ENCODE assay signal across 18 cellular contexts in the genomic region with DNA sequence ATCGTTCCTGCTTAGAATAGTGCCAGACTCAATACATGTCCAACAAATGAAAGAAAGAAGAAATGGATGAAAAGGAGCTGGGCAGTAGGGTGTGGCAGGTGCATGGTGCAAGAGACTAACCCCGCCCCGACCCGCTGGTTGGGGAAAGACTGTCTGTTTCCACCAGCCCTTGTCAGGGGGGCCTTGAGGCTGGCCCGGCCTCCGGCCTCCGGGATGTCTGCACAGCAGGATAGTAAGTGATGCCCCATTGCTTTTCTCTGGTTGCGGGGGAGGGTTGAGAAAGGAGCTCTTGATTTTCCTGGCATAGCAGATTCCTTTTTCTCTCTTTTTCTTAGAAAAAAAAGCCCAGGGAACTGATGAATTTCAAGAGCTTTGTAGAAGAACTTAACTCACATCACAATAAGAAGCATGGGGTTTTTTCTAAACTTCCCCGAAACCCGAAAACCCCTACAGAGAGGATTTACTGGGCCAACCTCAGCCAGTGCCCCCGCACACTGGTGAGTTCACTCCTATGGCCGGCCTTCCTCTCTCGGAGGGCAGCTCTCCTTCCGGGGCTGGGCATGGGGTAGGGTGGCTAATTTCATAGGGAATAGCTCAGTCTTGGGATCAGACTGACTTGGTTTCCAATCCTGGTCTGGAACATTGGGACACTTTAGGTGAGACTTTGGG. TPM values are rescaled to one million over a fixed set of nuclear protein-coding genes. Genes with fewer than 3 reads are reported as not detected.
A peak's percentile ranks its signal among the peaks of the same experiment; 100 is the strongest.
DNase-seq lines count a peak whose midpoint lies in the region; ATAC-seq, FAIRE-seq and TF ChIP-seq lines count a peak whose summit lies in the region.
"Had no signal": no experiment of that assay in that cellular context is flagged by ENCODE, and none has a peak within 500 bp of the region (broad histone marks: within the 10 kb centered on the region; RNA-seq: fewer than 3 reads in every experiment).

No MANE protein-coding gene starts in this region.

- H3K79me2 ChIP-seq in GM12878 (ENCODE audit: control insufficient read depth, insufficient read depth, low read length), result no peaks in the 10 kb centered on the region
- no peaks in the 10 kb centered on the region for H3K79me2 ChIP-seq in mesendoderm (ENCODE audit: control insufficient read depth, insufficient read depth, low read length)

- DNase-seq in activated naive CD8-positive, alpha-beta T cell treated with anti-CD3 and anti-CD28 coated beads, Interleukin-2, amount 10 ng/mL, durations not matched to agents 7 days and 5 days, result no peak
- no peak for DNase-seq in activated naive CD8-positive, alpha-beta T cell treated with anti-CD3 and anti-CD28 coated beads, Interleukin-2, amount 50 U/mL, for 24 hours
- DNase-seq in GM12878 (ENCODE audit: low read depth, low spot score) (no peak), mesendoderm (peak; percentile 37), tibial artery (no peak), pancreas (no peak), left cardiac atrium (no peak)
- DNase-seq: activated naive CD8-positive, alpha-beta T cell treated with anti-CD3 and anti-CD28 coated beads for 36 hours; COR-L47; foreskin keratinocyte; MV-4-11; NCI-H2081; NCI-H526 treated with DMSO at 0.1 percent for 48 hours; WERI-Rb-1 had no signal

- peak overlapping the region; percentile 37 for H2AFZ ChIP-seq in GM12878 (ENCODE audit: control insufficient read depth, low read depth, low read length)

- H4K8ac ChIP-seq in mesendoderm (ENCODE audit: low read depth, low read length), result no peak overlapping the region

- H3K9me3 Mint-ChIP-seq in activated naive CD8-positive, alpha-beta T cell treated with anti-CD3 and anti-CD28 coated beads, Interleukin-2, amount 10 ng/mL, durations not matched to agents 7 days and 5 days, result no peaks in the 10 kb centered on the region
- H3K9me3 Mint-ChIP-seq in activated naive CD8-positive, alpha-beta T cell treated with anti-CD3 and anti-CD28 coated beads, Interleukin-2, amount 50 U/mL, for 24 hours, result no peaks in the 10 kb centered on the region
- H3K9me3 Mint-ChIP-seq: activated naive CD8-positive, alpha-beta T cell treated with anti-CD3 and anti-CD28 coated beads for 36 hours; IgD-negative memory B cell had no signal

- in situ Hi-C loops in GM12878 (cut with MboI), result loop anchor here (5.0 kb wide), 1 partner anchor 146 kb away; no protein-coding TSS in a partner anchor

- H3K27me3 ChIP-seq in GM12878 (replicated peaks in 1 of 2; ENCODE audit: control insufficient read depth in 2 of 2, insufficient read depth in 2 of 2, low read length in 1 of 2), result no peaks in the 10 kb centered on the region
- H3K27me3 ChIP-seq in mesendoderm (ENCODE audit: insufficient read depth, low read length, poor library complexity), result no peaks in the 10 kb centered on the region
- peaks cover 0 to 18% of the 10 kb centered on the region in 2 donors for H3K27me3 ChIP-seq in tibial artery
- H3K27me3 ChIP-seq in pancreas, result no peaks in the 10 kb centered on the region

- no peaks in the 10 kb centered on the region for H3K36me3 ChIP-seq in GM12878 (ENCODE audit: control insufficient read depth in 2 of 2, insufficient read depth in 2 of 2, low read length in 1 of 2)
- no peaks in the 10 kb centered on the region for H3K36me3 ChIP-seq in mesendoderm (ENCODE audit: control insufficient read depth, insufficient read depth, low read length)
- H3K36me3 ChIP-seq in tibial artery, result no peaks in the 10 kb centered on the region
- H3K36me3 ChIP-seq in pancreas, result no peaks in the 10 kb centered on the region
- H3K36me3 ChIP-seq: WERI-Rb-1 had no signal

- no peak overlapping the region for H2AK5ac ChIP-seq in mesendoderm (ENCODE audit: low read length)

- no peak overlapping the region for H3K56ac ChIP-seq in mesendoderm (ENCODE audit: low read length)

- peaks cover 13% of the 10 kb centered on the region for H3K4me1 ChIP-seq in GM12878 (ENCODE audit: control insufficient read depth, insufficient read depth, low read length)
- peaks cover 4% of the 10 kb centered on the region for H3K4me1 ChIP-seq in mesendoderm (ENCODE audit: control insufficient read depth, low read depth, low read length)
- no peaks in the 10 kb centered on the region for H3K4me1 ChIP-seq in tibial artery
- no peaks in the 10 kb centered on the region for H3K4me1 ChIP-seq in pancreas
- H3K4me1 ChIP-seq: foreskin keratinocyte had no signal

- BruUV-seq in GM12878 (replicated peaks; lab: Mats Ljungman, UMichigan), result TSS peak; percentile 82

- no peaks in the 10 kb centered on the region for H4K20me1 ChIP-seq in GM12878 (ENCODE audit: control insufficient read depth, insufficient read depth)

- H3K27ac ChIP-seq in GM12878 (ENCODE audit: control insufficient read depth, insufficient read depth), result no peak overlapping the region
- H3K27ac ChIP-seq in mesendoderm (ENCODE audit: low read depth, low read length), result no peak overlapping the region
- H3K27ac ChIP-seq in tibial artery, result no peak overlapping the region
- H3K27ac ChIP-seq in pancreas, result no peak overlapping the region
- H3K27ac ChIP-seq: foreskin keratinocyte, WERI-Rb-1 had no signal

- RAD21 ChIA-PET in GM12878 (lab: Charles Lee; ENCODE audit: unreplicated experiment), result interaction anchor here (0.7 to 2.7 kb wide), 7 partner anchors 12 to 691 kb away, joined by 3 to 11 read pairs (median 3); partner anchors contain the start of gene TTC22

- H3K9ac ChIP-seq in GM12878 (ENCODE audit: control insufficient read depth, insufficient read depth, low read length), result no peak overlapping the region
- no peak overlapping the region for H3K9ac ChIP-seq in mesendoderm (ENCODE audit: low read length)

- H3K27me3 Mint-ChIP-seq in activated naive CD8-positive, alpha-beta T cell treated with anti-CD3 and anti-CD28 coated beads, Interleukin-2, amount 10 ng/mL, durations not matched to agents 7 days and 5 days, result no peaks in the 10 kb centered on the region
- H3K27me3 Mint-ChIP-seq in activated naive CD8-positive, alpha-beta T cell treated with anti-CD3 and anti-CD28 coated beads, Interleukin-2, amount 50 U/mL, for 24 hours, result no peaks in the 10 kb centered on the region
- H3K27me3 Mint-ChIP-seq: activated naive CD8-positive, alpha-beta T cell treated with anti-CD3 and anti-CD28 coated beads for 36 hours had no signal

- no peak for FAIRE-seq in GM12878 (lab: Jason Lieb, UNC)
- FAIRE-seq in pancreas (lab: Jason Lieb, UNC), result no peak
- FAIRE-seq: G401.6 had no signal

- no peak for TF ChIP-seq POLR2A in GM12878 (IDR thresholded peaks at IDR 0.05; ENCODE audit: low read depth, low read length)

- peaks cover 19% of the 10 kb centered on the region for H3K4me1 Mint-ChIP-seq in activated naive CD8-positive, alpha-beta T cell treated with anti-CD3 and anti-CD28 coated beads, Interleukin-2, amount 10 ng/mL, durations not matched to agents 7 days and 5 days
- peaks cover 2% of the 10 kb centered on the region for H3K4me1 Mint-ChIP-seq in activated naive CD8-positive, alpha-beta T cell treated with anti-CD3 and anti-CD28 coated beads, Interleukin-2, amount 50 U/mL, for 24 hours

- 0 out of 4 replicates have a peak, but pooled peaks of 1 of the 2 experiments have one; percentile 2 for TF ChIP-seq EP300 in GM12878 (IDR thresholded peaks at IDR 0.05; ENCODE audit: borderline replicate concordance in 1 of 2, control insufficient read depth in 1 of 2, low read depth in 2 of 2, low read length in 2 of 2)

- WGBS in GM12878 (ENCODE audit: insufficient coverage, insufficient replicate concordance, low lambda C conversion rate, missing lambda C conversion rate), result 24% methylated on average over 14 of the region's 14 CpGs
- no CpG with 5 or more reads among the region's 14 CpGs for WGBS in mesendoderm (ENCODE audit: extremely low coverage, insufficient coverage, low lambda C conversion rate)
- 84 to 91% methylated on average over 14 of the region's 14 CpGs for WGBS in pancreas, 2 donors

- no peak for TF ChIP-seq RAD21 in GM12878 (IDR thresholded peaks at IDR 0.05; ENCODE audit: insufficient read depth, low read depth, low read length)

- peak overlapping the region; percentile 22 for H3K18ac ChIP-seq in mesendoderm (ENCODE audit: low read length)

- no peak overlapping the region for H2BK15ac ChIP-seq in mesendoderm (replicated peaks; ENCODE audit: low read depth)

- no peak overlapping the region for H4K5ac ChIP-seq in mesendoderm (ENCODE audit: low read length)

- POLR2A ChIA-PET in activated naive CD8-positive, alpha-beta T cell treated with anti-CD3 and anti-CD28 coated beads, Interleukin-2, amount 10 ng/mL, durations not matched to agents 7 days and 5 days (lab: Charles Lee), result interaction anchor here (1.6 kb wide), 1 partner anchor 13 kb away, joined by 7 read pairs; the partner anchor contains the start of gene TTC22
- POLR2A ChIA-PET in GM12878 (lab: Charles Lee), result no interaction called here

- CTCF ChIA-PET in GM12878 (lab: Yijun Ruan, JAX), result interaction anchor here (7.6 kb wide), 1 partner anchor 13 kb away, joined by 44 read pairs; the partner anchor contains the start of gene TTC22

- ATAC-seq in activated naive CD8-positive, alpha-beta T cell treated with anti-CD3 and anti-CD28 coated beads, Interleukin-2, amount 10 ng/mL, durations not matched to agents 7 days and 5 days (ENCODE audit: low read depth), result peak; percentile 9
- ATAC-seq in activated naive CD8-positive, alpha-beta T cell treated with anti-CD3 and anti-CD28 coated beads, Interleukin-2, amount 50 U/mL, for 24 hours, result no peak
- ATAC-seq in GM12878 (peak; percentile 59), pancreas (no peak), left cardiac atrium (no peak), HG02588 (IDR thresholded peaks at IDR 0.05; ENCODE audit: unreplicated experiment) (no peak)
- ATAC-seq: foreskin keratinocyte had no signal

- no peak overlapping the region for H2BK120ac ChIP-seq in mesendoderm (ENCODE audit: low read depth, low read length)

- H3K4me2 ChIP-seq in GM12878 (ENCODE audit: control insufficient read depth, insufficient read depth) (peak overlapping the region; percentile 26), mesendoderm (ENCODE audit: low read length) (no peak overlapping the region)

- intact Hi-C loops in GM12878 (cut with micrococcal nuclease; ENCODE audit: unreplicated experiment), result loop anchor here (5.0 kb wide), 4 partner anchors 311 to 631 kb away; partner anchors contain the start of gene SSBP3
- intact Hi-C loops in tibial artery (cut with DNase I; ENCODE audit: low total_unique reads), result loop anchor here (10.0 kb wide), 1 partner anchor 309 kb away; no protein-coding TSS in a partner anchor
- intact Hi-C loops in pancreas (cut with DNase I), result loop anchor here in 2 of 3 donors (5.0 to 10.0 kb wide), 4 partner anchors 141 to 939 kb away; no protein-coding TSS in a partner anchor
- intact Hi-C loops in left cardiac atrium (cut with DNase I), result no loop called here

- H3K23ac ChIP-seq in mesendoderm (ENCODE audit: low read length), result no peak overlapping the region

- H3K4ac ChIP-seq in mesendoderm (ENCODE audit: low read depth, low read length), result no peak overlapping the region

- H3K27ac Mint-ChIP-seq in activated naive CD8-positive, alpha-beta T cell treated with anti-CD3 and anti-CD28 coated beads, Interleukin-2, amount 10 ng/mL, durations not matched to agents 7 days and 5 days, result peak overlapping the region; percentile 62
- H3K27ac Mint-ChIP-seq in activated naive CD8-positive, alpha-beta T cell treated with anti-CD3 and anti-CD28 coated beads, Interleukin-2, amount 50 U/mL, for 24 hours, result no peak overlapping the region
- H3K27ac Mint-ChIP-seq: activated naive CD8-positive, alpha-beta T cell treated with anti-CD3 and anti-CD28 coated beads for 36 hours had no signal

- peak overlapping the region; percentile 17 for H3K4me3 Mint-ChIP-seq in activated naive CD8-positive, alpha-beta T cell treated with anti-CD3 and anti-CD28 coated beads, Interleukin-2, amount 10 ng/mL, durations not matched to agents 7 days and 5 days
- H3K4me3 Mint-ChIP-seq in activated naive CD8-positive, alpha-beta T cell treated with anti-CD3 and anti-CD28 coated beads, Interleukin-2, amount 50 U/mL, for 24 hours, result no peak overlapping the region
- H3K4me3 Mint-ChIP-seq: activated naive CD8-positive, alpha-beta T cell treated with anti-CD3 and anti-CD28 coated beads for 36 hours; IgD-negative memory B cell had no signal

- H2BK5ac ChIP-seq in mesendoderm (ENCODE audit: low read length), result no peak overlapping the region

- H3K9me3 ChIP-seq in GM12878 (replicated peaks; ENCODE audit: control insufficient read depth, insufficient read depth, low read length), result no peaks in the 10 kb centered on the region
- H3K9me3 ChIP-seq in tibial artery, result no peaks in the 10 kb centered on the region
- H3K9me3 ChIP-seq in pancreas, result no peaks in the 10 kb centered on the region

- TF ChIP-seq CTCF in GM12878 (IDR thresholded peaks at IDR 0.05 in 2 of 3, conservative IDR thresholded peaks at IDR 0.05 in 1 of 3; ENCODE audit: control insufficient read depth in 2 of 3, extremely low read depth in 1 of 3, insufficient read depth in 1 of 3, low read depth in 3 of 3, low read length in 3 of 3) (no peak), tibial artery (IDR thresholded peaks at IDR 0.05) (no peak), pancreas (IDR thresholded peaks at IDR 0.05) (no peak)

- H3K36me3 Mint-ChIP-seq in activated naive CD8-positive, alpha-beta T cell treated with anti-CD3 and anti-CD28 coated beads, Interleukin-2, amount 10 ng/mL, durations not matched to agents 7 days and 5 days, result no peaks in the 10 kb centered on the region
- no peaks in the 10 kb centered on the region for H3K36me3 Mint-ChIP-seq in activated naive CD8-positive, alpha-beta T cell treated with anti-CD3 and anti-CD28 coated beads, Interleukin-2, amount 50 U/mL, for 24 hours (ENCODE audit: low read depth)
- H3K36me3 Mint-ChIP-seq: activated naive CD8-positive, alpha-beta T cell treated with anti-CD3 and anti-CD28 coated beads for 36 hours; IgD-negative memory B cell had no signal

- no peaks in the 10 kb centered on the region for H3K79me1 ChIP-seq in mesendoderm (ENCODE audit: low read length)

- H3K4me3 ChIP-seq in GM12878, result no peak overlapping the region
- H3K4me3 ChIP-seq in mesendoderm (ENCODE audit: low read length), result no peak overlapping the region
- H3K4me3 ChIP-seq in tibial artery, result no peak overlapping the region
- H3K4me3 ChIP-seq in pancreas, result no peak overlapping the region

- SMC1A ChIA-PET in GM12878 (lab: Charles Lee; ENCODE audit: uncharacterized antibody, unreplicated experiment), result interaction anchor here (0.6 to 1.8 kb wide), 8 partner anchors 17 to 325 kb away, joined by 3 to 6 read pairs (median 3); partner anchors contain the start of gene DHCR24

RNA-seq across cellular contexts. Expression of gene TTC22, which starts 12.5 kb away (rescaled TPM):
- 10 to 100 TPM in 1 of 2 experiments, 1 to 10 TPM in 1; 9.0 to 10.1 TPM for total RNA-seq in activated naive CD8-positive, alpha-beta T cell treated with anti-CD3 and anti-CD28 coated beads, Interleukin-2, amount 10 ng/mL, durations not matched to agents 7 days and 5 days
- 3.4 and 3.8 TPM in 2 replicates for total RNA-seq in GM12878 (2013; cell fraction: nucleolus; rRNA removed)
- total RNA-seq in GM12878 (2014; rRNA removed), result 3.7 and 4.0 TPM in 2 replicates
- total RNA-seq in GM12878 (2014; rRNA removed; fragmentation: Illumina TruSeq; extraction: Trizol), result 1.9 and 2.2 TPM in 2 replicates
- total RNA-seq in GM12878 (2021), result 4.2 and 5.1 TPM in 2 replicates
- 1.1 TPM for polyA plus RNA-seq in GM12878 (2011; ENCODE audit: low read depth)
- 0.35 and 0.72 TPM in 2 replicates for polyA plus RNA-seq in GM12878 (2011; rRNA removed)
- 0.92 and 1.1 TPM in 2 replicates for polyA plus RNA-seq in GM12878 (2011; cell fraction: cytosol; rRNA removed)
- 1.8 and 2.2 TPM in 2 replicates for polyA plus RNA-seq in GM12878 (2011; cell fraction: nucleus; rRNA removed)
- polyA plus RNA-seq in GM12878 (2012), result 1.5 and 1.7 TPM in 2 replicates
- 3.0 TPM in 2 replicates for polyA plus RNA-seq in GM12878 (2014; fragmentation: Illumina TruSeq; extraction: Trizol)
- under 1 TPM; 0.64 to 0.89 TPM for polyA plus RNA-seq in GM12878 (2014; fragmentation: Nextera tagmentation; extraction: Ambion mirVana)
- polyA plus RNA-seq in GM12878 (2014; rRNA removed), result 3.4 and 3.6 TPM in 2 replicates
- 1 to 10 TPM; 1.1 to 1.9 TPM for polyA plus RNA-seq in GM12878 (2016; fragmentation: Nextera tagmentation; extraction: Ambion mirVana)
- polyA minus RNA-seq in GM12878 (2011; rRNA and poly(A)+ RNA removed), result 0.82 and 1.0 TPM in 2 replicates
- polyA minus RNA-seq in GM12878 (2011; cell fraction: cytosol; rRNA and poly(A)+ RNA removed), result 0.40 and 0.42 TPM in 2 replicates
- 0.48 and 1.5 TPM in 2 replicates for polyA minus RNA-seq in GM12878 (2011; cell fraction: nucleus; rRNA and poly(A)+ RNA removed)
- 0.31 TPM for polyA plus RNA-seq in mesendoderm (2013, experiment 1 of 2)
- polyA plus RNA-seq in mesendoderm (2013, experiment 2 of 2), result 0.46 TPM
- 10 to 100 TPM in 1 of 6 donors, 1 to 10 TPM in 5; 6.7 to 10.6 (median 7.7) TPM for total RNA-seq in pancreas
- 1 to 10 TPM; 6.1 to 6.2 TPM for polyA plus RNA-seq in pancreas
- total RNA-seq in left cardiac atrium, result under 1 TPM; 0.31 to 0.47 TPM
- total RNA-seq: RPMI7951 had no signal

RNA-seq across cellular contexts. Expression of gene PARS2, which starts 49.3 kb away (rescaled TPM):
- 1 to 10 TPM; 3.9 to 4.3 TPM for total RNA-seq in activated naive CD8-positive, alpha-beta T cell treated with anti-CD3 and anti-CD28 coated beads, Interleukin-2, amount 10 ng/mL, durations not matched to agents 7 days and 5 days
- 7.4 and 7.6 TPM in 2 replicates for total RNA-seq in GM12878 (2013; cell fraction: nucleolus; rRNA removed)
- total RNA-seq in GM12878 (2014; rRNA removed) (8.2 and 9.1 TPM in 2 replicates), GM12878 (2014; rRNA removed; fragmentation: Illumina TruSeq; extraction: Trizol) (4.4 and 4.8 TPM in 2 replicates), GM12878 (2021) (7.1 and 7.6 TPM in 2 replicates), pancreas (1 to 10 TPM; 1.0 to 3.6 (median 2.3) TPM), left cardiac atrium (1 to 10 TPM; 2.9 to 3.3 TPM)
- 1.3 TPM for polyA plus RNA-seq in GM12878 (2011; ENCODE audit: low read depth)
- polyA plus RNA-seq in GM12878 (2011; rRNA removed) (2.9 and 4.6 TPM in 2 replicates), GM12878 (2014; fragmentation: Illumina TruSeq; extraction: Trizol) (5.1 and 6.6 TPM in 2 replicates), GM12878 (2014; fragmentation: Nextera tagmentation; extraction: Ambion mirVana) (1 to 10 TPM; 3.7 to 4.3 TPM), GM12878 (2014; rRNA removed) (5.2 and 6.5 TPM in 2 replicates), GM12878 (2016; fragmentation: Nextera tagmentation; extraction: Ambion mirVana) (10 to 100 TPM; 10.2 to 12.2 TPM), pancreas (1 to 10 TPM in 1 of 2 donors, under 1 TPM in 1; 0.61 to 1.7 TPM)
- polyA plus RNA-seq in GM12878 (2011; cell fraction: cytosol; rRNA removed), result 6.6 and 7.1 TPM in 2 replicates
- polyA plus RNA-seq in GM12878 (2011; cell fraction: nucleus; rRNA removed), result 3.8 and 4.1 TPM in 2 replicates
- 1.3 and 5.0 TPM in 2 replicates for polyA plus RNA-seq in GM12878 (2012)
- polyA minus RNA-seq in GM12878 (2011; rRNA and poly(A)+ RNA removed), result 7.8 and 10.3 TPM in 2 replicates
- 1.3 and 2.4 TPM in 2 replicates for polyA minus RNA-seq in GM12878 (2011; cell fraction: cytosol; rRNA and poly(A)+ RNA removed)
- polyA minus RNA-seq in GM12878 (2011; cell fraction: nucleus; rRNA and poly(A)+ RNA removed), result 3.3 and 4.9 TPM in 2 replicates
- 3.3 TPM for polyA plus RNA-seq in mesendoderm (2013, experiment 1 of 2)
- polyA plus RNA-seq in mesendoderm (2013, experiment 2 of 2), result 3.5 TPM

Comparison
In these comparisons a context has a peak if more than half of its experiments do, and no peak if none do; other contexts are left out.
1. ATAC-seq: peak in activated naive CD8-positive, alpha-beta T cell treated with anti-CD3 and anti-CD28 coated beads, Interleukin-2, amount 10 ng/mL, durations not matched to agents 7 days and 5 days (single experiment) and GM12878 (single experiment); none in activated naive CD8-positive, alpha-beta T cell treated with anti-CD3 and anti-CD28 coated beads, Interleukin-2, amount 50 U/mL, for 24 hours (single experiment), pancreas (0 of 4), left cardiac atrium (0 of 2) and HG02588 (single experiment).
2. intact Hi-C loops: an anchor here in GM12878 (5.0 kb wide), tibial artery (10.0 kb wide) and pancreas (5.0 to 10.0 kb wide); none called in left cardiac atrium.